In genomic region chr15:90463381-90463780, GRCh38 we compare ENCODE assay signal across 9 cellular contexts.
A peak's percentile ranks its signal among the peaks of the same experiment; 100 is the strongest.
DNase-seq lines count a peak whose midpoint lies in the region; ATAC-seq and TF ChIP-seq lines count a peak whose summit lies in the region.
"Had no signal": no experiment of that assay in that cellular context is flagged by ENCODE, and none has a peak within 500 bp of the region (broad histone marks: within the 10 kb centered on the region; RNA-seq: fewer than 3 reads in every experiment).

No MANE protein-coding gene starts in this region.

- H3K36me3 ChIP-seq in left lung (peaks cover 0 to 97% of the 10 kb centered on the region in 2 donors), colonic mucosa (no peaks in the 10 kb centered on the region)

- peaks cover 48 to 52% of the 10 kb centered on the region in 2 donors for H3K4me1 Mint-ChIP-seq in natural killer cell
- peaks cover 39 to 41% of the 10 kb centered on the region in 2 donors for H3K4me1 Mint-ChIP-seq in natural killer cell treated with Interleukin-12 subunit alpha and Interleukin-12 subunit beta and Interleukin-15 and Interleukin-18, amount 100 ng/mL, for 72 hours (ENCODE audit: low read depth in 2 of 2)
- H3K4me1 Mint-ChIP-seq in chondrocyte (ENCODE audit: low read depth), result peaks cover 51% of the 10 kb centered on the region
- H3K4me1 Mint-ChIP-seq: activated B cell treated with CpG ODN at 0.5 μM for 24 hours had no signal

- H3K27ac Mint-ChIP-seq in natural killer cell, result peak overlapping the region; percentile 29 to 43
- H3K27ac Mint-ChIP-seq in natural killer cell treated with Interleukin-12 subunit alpha and Interleukin-12 subunit beta and Interleukin-15 and Interleukin-18, amount 100 ng/mL, for 72 hours, result peak overlapping the region in 1 of 2 donors; percentile 0
- H3K27ac Mint-ChIP-seq in chondrocyte (ENCODE audit: unreplicated experiment), result peak overlapping the region; percentile 46
- H3K27ac Mint-ChIP-seq: activated B cell treated with CpG ODN at 0.5 μM for 24 hours had no signal

- H3K36me3 Mint-ChIP-seq in natural killer cell, result peaks cover 31% of the 10 kb centered on the region
- H3K36me3 Mint-ChIP-seq in natural killer cell treated with Interleukin-12 subunit alpha and Interleukin-12 subunit beta and Interleukin-15 and Interleukin-18, amount 100 ng/mL, for 72 hours, result peaks cover 44% of the 10 kb centered on the region
- peaks cover 31% of the 10 kb centered on the region for H3K36me3 Mint-ChIP-seq in chondrocyte (ENCODE audit: low read depth)

- H3K4me3 Mint-ChIP-seq in natural killer cell, result no peak overlapping the region
- no peak overlapping the region for H3K4me3 Mint-ChIP-seq in natural killer cell treated with Interleukin-12 subunit alpha and Interleukin-12 subunit beta and Interleukin-15 and Interleukin-18, amount 100 ng/mL, for 72 hours
- H3K4me3 Mint-ChIP-seq in chondrocyte (ENCODE audit: unreplicated experiment), result no peak overlapping the region
- H3K4me3 Mint-ChIP-seq: activated B cell treated with CpG ODN at 0.5 μM for 24 hours had no signal

- H3K4me3 ChIP-seq in left lung, result no peak overlapping the region
- no peak overlapping the region for H3K4me3 ChIP-seq in colonic mucosa

- intact Hi-C loops in natural killer cell (cut with micrococcal nuclease), result no loop called here
- intact Hi-C loops in left lung (cut with DNase I), result no loop called here
- intact Hi-C loops in colonic mucosa (cut with DNase I), result no loop called here

- no peak overlapping the region for H3K9ac ChIP-seq in colonic mucosa (ENCODE audit: low read depth in 2 of 2, low read length in 2 of 2)

- peaks cover 0 to 31% of the 10 kb centered on the region in 2 donors for H3K4me1 ChIP-seq in left lung
- H3K4me1 ChIP-seq in colonic mucosa, result no peaks in the 10 kb centered on the region

- no peak for ATAC-seq in natural killer cell
- no peak for ATAC-seq in natural killer cell treated with Interleukin-12 subunit alpha and Interleukin-12 subunit beta and Interleukin-15 and Interleukin-18, amount 100 ng/mL, for 72 hours
- ATAC-seq in left lung, result peak; percentile 37
- ATAC-seq in GM21367 (IDR thresholded peaks at IDR 0.05; ENCODE audit: unreplicated experiment), result no peak
- ATAC-seq in GM21737 (IDR thresholded peaks at IDR 0.05; ENCODE audit: unreplicated experiment), result no peak

- DNase-seq in natural killer cell, result no peak
- no peak for DNase-seq in natural killer cell treated with Interleukin-12 subunit alpha and Interleukin-12 subunit beta and Interleukin-15 and Interleukin-18, amount 100 ng/mL, for 72 hours (ENCODE audit: low spot score)
- DNase-seq in chondrocyte (ENCODE audit: low spot score), result no peak
- DNase-seq in left lung, result no peak
- no peak for DNase-seq in NCI-H526 treated with DMSO at 0.1 percent for 48 hours (lab: John Stamatoyannopoulos, UW)
- no peak for DNase-seq in colonic mucosa
- DNase-seq: activated B cell treated with CpG ODN at 0.5 μM for 24 hours had no signal

- H3K27ac ChIP-seq in left lung (peak overlapping the region; percentile 16 to 74), colonic mucosa (no peak overlapping the region)

- H3K27me3 ChIP-seq in left lung (no peaks in the 10 kb centered on the region), colonic mucosa (no peaks in the 10 kb centered on the region)

- TF ChIP-seq CTCF in natural killer cell (IDR thresholded peaks at IDR 0.05) (no peak), chondrocyte (IDR thresholded peaks at IDR 0.05) (peak; percentile 52), left lung (IDR thresholded peaks at IDR 0.05) (no peak), colonic mucosa (IDR thresholded peaks at IDR 0.05) (no peak)

- H3K27me3 Mint-ChIP-seq in natural killer cell (ENCODE audit: low read depth in 2 of 2) (no peaks in the 10 kb centered on the region), chondrocyte (ENCODE audit: low read depth) (no peaks in the 10 kb centered on the region)
- no peaks in the 10 kb centered on the region for H3K27me3 Mint-ChIP-seq in natural killer cell treated with Interleukin-12 subunit alpha and Interleukin-12 subunit beta and Interleukin-15 and Interleukin-18, amount 100 ng/mL, for 72 hours
- H3K27me3 Mint-ChIP-seq: activated B cell treated with CpG ODN at 0.5 μM for 24 hours had no signal

- H3K9me3 Mint-ChIP-seq in natural killer cell, result no peaks in the 10 kb centered on the region
- H3K9me3 Mint-ChIP-seq in natural killer cell treated with Interleukin-12 subunit alpha and Interleukin-12 subunit beta and Interleukin-15 and Interleukin-18, amount 100 ng/mL, for 72 hours, result no peaks in the 10 kb centered on the region
- no peaks in the 10 kb centered on the region for H3K9me3 Mint-ChIP-seq in chondrocyte (ENCODE audit: low read depth)
- H3K9me3 Mint-ChIP-seq: activated B cell treated with CpG ODN at 0.5 μM for 24 hours had no signal

- H3K9me3 ChIP-seq in left lung (no peaks in the 10 kb centered on the region), colonic mucosa (no peaks in the 10 kb centered on the region)
